In genomic region chr7:118918556-118918955, GRCh38 we compare ENCODE assay signal across 9 cellular contexts.
DNase-seq lines count a peak whose midpoint lies in the region; ATAC-seq and TF ChIP-seq lines count a peak whose summit lies in the region.
"Had no signal": no experiment of that assay in that cellular context is flagged by ENCODE, and none has a peak within 500 bp of the region (broad histone marks: within the 10 kb centered on the region; RNA-seq: fewer than 3 reads in every experiment).

No MANE protein-coding gene starts in this region.

- H3K27ac ChIP-seq in DOHH2 (ENCODE audit: low read depth, low read length) (no peak overlapping the region), VCaP (no peak overlapping the region), liver (ENCODE audit: low read depth in 1 of 2, low read length in 2 of 2) (no peak overlapping the region), Peyer's patch (no peak overlapping the region)

- H3K4me1 ChIP-seq in DOHH2 (ENCODE audit: control insufficient read depth, low read length): no peaks in the 10 kb centered on the region
- no peaks in the 10 kb centered on the region for H3K4me1 ChIP-seq in liver (ENCODE audit: control insufficient read depth in 4 of 4, insufficient read depth in 4 of 4, low read length in 3 of 4)
- no peaks in the 10 kb centered on the region for H3K4me1 ChIP-seq in mucosa of descending colon (ENCODE audit: low read depth)
- no peaks in the 10 kb centered on the region for H3K4me1 ChIP-seq in Peyer's patch

- H3K9me3 ChIP-seq in DOHH2 (ENCODE audit: control insufficient read depth, insufficient read depth, low read length) (no peaks in the 10 kb centered on the region), liver (ENCODE audit: control insufficient read depth in 4 of 4, low read length in 3 of 4) (no peaks in the 10 kb centered on the region), mucosa of descending colon (no peaks in the 10 kb centered on the region), Peyer's patch (no peaks in the 10 kb centered on the region)

- TF ChIP-seq RAD21 in liver (IDR thresholded peaks at IDR 0.05): peak; percentile 73 to 77

- H3K9me2 ChIP-seq in DOHH2 (replicated peaks; ENCODE audit: control insufficient read depth, low read length): no peaks in the 10 kb centered on the region

- H3K36me3 ChIP-seq in DOHH2 (ENCODE audit: control insufficient read depth, low read length) (no peaks in the 10 kb centered on the region), liver (ENCODE audit: control insufficient read depth in 4 of 4, insufficient read depth in 3 of 4, low read depth in 1 of 4, low read length in 3 of 4) (no peaks in the 10 kb centered on the region), mucosa of descending colon (ENCODE audit: low read depth) (no peaks in the 10 kb centered on the region), Peyer's patch (no peaks in the 10 kb centered on the region)

- no peaks in the 10 kb centered on the region for H3F3A ChIP-seq in DOHH2 (ENCODE audit: control insufficient read depth, insufficient read depth)

- no peak overlapping the region for H3K9ac ChIP-seq in liver (ENCODE audit: low read depth in 1 of 2, low read length in 2 of 2)

- WGBS in liver: 64% methylated on average over 2 of the region's 2 CpGs

- H3K27me3 Mint-ChIP-seq in natural killer cell treated with Interleukin-12 subunit alpha and Interleukin-12 subunit beta and Interleukin-15 and Interleukin-18, amount 100 ng/mL, for 72 hours: no peaks in the 10 kb centered on the region

- H3K4me3 Mint-ChIP-seq in natural killer cell treated with Interleukin-12 subunit alpha and Interleukin-12 subunit beta and Interleukin-15 and Interleukin-18, amount 100 ng/mL, for 72 hours: no peak overlapping the region

- TF ChIP-seq POLR2A in Peyer's patch (IDR thresholded peaks at IDR 0.05): no peak

- no peak overlapping the region for H3K4me2 ChIP-seq in DOHH2 (ENCODE audit: low read length)

- intact Hi-C loops in mucosa of descending colon (cut with DNase I, micrococcal nuclease): no loop called here

- H3K27ac Mint-ChIP-seq in natural killer cell treated with Interleukin-12 subunit alpha and Interleukin-12 subunit beta and Interleukin-15 and Interleukin-18, amount 100 ng/mL, for 72 hours: no peak overlapping the region

- H3K9me3 Mint-ChIP-seq in natural killer cell treated with Interleukin-12 subunit alpha and Interleukin-12 subunit beta and Interleukin-15 and Interleukin-18, amount 100 ng/mL, for 72 hours: peaks cover 4% of the 10 kb centered on the region

- H3K27me3 ChIP-seq in DOHH2 (ENCODE audit: control insufficient read depth, low read length) (no peaks in the 10 kb centered on the region), liver (ENCODE audit: control insufficient read depth in 4 of 4, insufficient read depth in 4 of 4, low read length in 3 of 4) (no peaks in the 10 kb centered on the region), Peyer's patch (no peaks in the 10 kb centered on the region)

- no peaks in the 10 kb centered on the region for H3K4me1 Mint-ChIP-seq in natural killer cell treated with Interleukin-12 subunit alpha and Interleukin-12 subunit beta and Interleukin-15 and Interleukin-18, amount 100 ng/mL, for 72 hours (ENCODE audit: low read depth in 2 of 2)

- peak; percentile 29 for DNase-seq in NCI-H2029 (lab: John Stamatoyannopoulos, UW)
- DNase-seq in CD1c-positive myeloid dendritic cell (ENCODE audit: extremely low spot score): no peak
- no peak for DNase-seq in natural killer cell treated with Interleukin-12 subunit alpha and Interleukin-12 subunit beta and Interleukin-15 and Interleukin-18, amount 100 ng/mL, for 72 hours (ENCODE audit: low spot score)
- DNase-seq in mucosa of descending colon: no peak
- DNase-seq in Peyer's patch: no peak

- H3K36me3 Mint-ChIP-seq in natural killer cell treated with Interleukin-12 subunit alpha and Interleukin-12 subunit beta and Interleukin-15 and Interleukin-18, amount 100 ng/mL, for 72 hours: no peaks in the 10 kb centered on the region

- no peaks in the 10 kb centered on the region for H4K20me1 ChIP-seq in DOHH2 (ENCODE audit: control insufficient read depth, insufficient read depth, low read depth, low read length)

- no peak overlapping the region for H3K4me3 ChIP-seq in DOHH2 (ENCODE audit: low read length)
- no peak overlapping the region for H3K4me3 ChIP-seq in liver (ENCODE audit: low read depth in 1 of 3, low read length in 3 of 3)
- no peak overlapping the region for H3K4me3 ChIP-seq in mucosa of descending colon
- H3K4me3 ChIP-seq in Peyer's patch: no peak overlapping the region
- H3K4me3 ChIP-seq: lung had no signal

- ATAC-seq in natural killer cell treated with Interleukin-12 subunit alpha and Interleukin-12 subunit beta and Interleukin-15 and Interleukin-18, amount 100 ng/mL, for 72 hours: no peak
- ATAC-seq in mucosa of descending colon: no peak

- TF ChIP-seq CTCF in DOHH2 (IDR thresholded peaks at IDR 0.05; ENCODE audit: low read depth, low read length, poor library complexity, severe bottlenecking) (peak; percentile 42), VCaP (conservative IDR thresholded peaks at IDR 0.05) (peak; percentile 77), liver (IDR thresholded peaks at IDR 0.05; ENCODE audit: low read depth, low read length, missing input control) (peak; percentile 42), mucosa of descending colon (IDR thresholded peaks at IDR 0.05) (no peak), Peyer's patch (IDR thresholded peaks at IDR 0.05) (no peak)

- no peaks in the 10 kb centered on the region for H3K79me2 ChIP-seq in DOHH2 (ENCODE audit: control insufficient read depth, low read length)

TF ChIP-seq in liver, 16 proteins besides CTCF, POLR2A, EP300 and RAD21:
- no peak for TF ChIP-seq ATF3 (IDR thresholded peaks at IDR 0.05)
- no peak for TF ChIP-seq TAF1 (conservative IDR thresholded peaks at IDR 0.05)
TF ChIP-seq in liver: peak in this region for 0.

Comparison
In these comparisons a context has a peak if more than half of its experiments do, and no peak if none do; other contexts are left out.
1. CTCF ChIP-seq: peak in DOHH2 (single experiment), VCaP (single experiment) and liver (single experiment); none in mucosa of descending colon (single experiment) and Peyer's patch (0 of 6).